ENCODE assay signal across 3 cellular contexts in the genomic region with DNA sequence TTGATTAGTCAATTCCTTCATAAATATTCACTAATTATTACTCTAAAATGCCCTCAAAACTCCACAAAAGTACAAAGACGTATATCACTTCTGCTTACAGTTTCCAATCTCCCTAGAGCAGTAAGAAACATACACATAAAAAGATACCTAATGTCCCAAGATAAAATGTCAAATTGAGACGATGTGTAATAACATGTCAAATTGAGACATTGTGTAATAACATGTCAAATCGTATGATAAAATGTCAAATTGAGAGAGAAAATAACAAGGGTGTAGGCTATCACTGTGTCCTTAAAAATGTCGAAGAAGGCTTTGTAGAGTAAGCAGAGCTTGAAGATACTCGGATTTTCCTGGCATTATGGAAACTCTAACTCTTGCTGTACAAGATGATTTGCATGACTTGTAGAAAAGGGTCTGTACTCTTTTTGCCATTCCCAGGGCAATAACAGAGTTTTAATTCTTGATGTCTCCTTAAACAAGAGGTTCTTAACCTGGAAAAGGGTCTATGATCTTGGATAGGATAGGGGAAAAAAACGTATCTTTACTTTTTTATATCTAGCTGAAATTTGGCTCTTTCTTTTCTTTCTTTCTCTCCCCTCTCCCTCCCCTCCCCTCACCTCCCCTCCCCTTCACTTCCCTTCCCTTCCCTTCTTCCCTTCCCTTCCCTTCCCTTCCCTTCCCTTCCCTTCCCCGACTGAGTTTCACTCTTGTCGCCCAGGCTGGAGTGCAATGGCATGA.
A peak's percentile ranks its signal among the peaks of the same experiment; 100 is the strongest.
TF ChIP-seq lines count a peak whose summit lies in the region.

No MANE protein-coding gene starts in this region.

TF ChIP-seq in HepG2, 621 proteins besides CTCF, POLR2A, EP300 and RAD21 (continues in another document):
- no peak for TF ChIP-seq NFKB2 (CRISPR knock-in tag; IDR thresholded peaks at IDR 0.05; ENCODE audit: borderline replicate concordance)
- no peak for TF ChIP-seq ZNF720 (CRISPR knock-in tag; IDR thresholded peaks at IDR 0.05)
- no peak for TF ChIP-seq PRDM15 (CRISPR knock-in tag; IDR thresholded peaks at IDR 0.05)
- no peak for TF ChIP-seq NR2F1 (CRISPR knock-in tag; IDR thresholded peaks at IDR 0.05)
- TF ChIP-seq, protein P1, sequence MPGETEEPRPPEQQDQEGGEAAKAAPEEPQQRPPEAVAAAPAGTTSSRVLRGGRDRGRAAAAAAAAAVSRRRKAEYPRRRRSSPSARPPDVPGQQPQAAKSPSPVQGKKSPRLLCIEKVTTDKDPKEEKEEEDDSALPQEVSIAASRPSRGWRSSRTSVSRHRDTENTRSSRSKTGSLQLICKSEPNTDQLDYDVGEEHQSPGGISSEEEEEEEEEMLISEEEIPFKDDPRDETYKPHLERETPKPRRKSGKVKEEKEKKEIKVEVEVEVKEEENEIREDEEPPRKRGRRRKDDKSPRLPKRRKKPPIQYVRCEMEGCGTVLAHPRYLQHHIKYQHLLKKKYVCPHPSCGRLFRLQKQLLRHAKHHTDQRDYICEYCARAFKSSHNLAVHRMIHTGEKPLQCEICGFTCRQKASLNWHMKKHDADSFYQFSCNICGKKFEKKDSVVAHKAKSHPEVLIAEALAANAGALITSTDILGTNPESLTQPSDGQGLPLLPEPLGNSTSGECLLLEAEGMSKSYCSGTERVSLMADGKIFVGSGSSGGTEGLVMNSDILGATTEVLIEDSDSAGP (CRISPR knock-in tag; IDR thresholded peaks at IDR 0.05; ENCODE audit: borderline replicate concordance): no peak
- TF ChIP-seq ZUFSP (CRISPR knock-in tag; IDR thresholded peaks at IDR 0.05; ENCODE audit: borderline replicate concordance): no peak

TF ChIP-seq in WTC11, 78 proteins besides CTCF, POLR2A, EP300 and RAD21:
- TF ChIP-seq, protein P2, sequence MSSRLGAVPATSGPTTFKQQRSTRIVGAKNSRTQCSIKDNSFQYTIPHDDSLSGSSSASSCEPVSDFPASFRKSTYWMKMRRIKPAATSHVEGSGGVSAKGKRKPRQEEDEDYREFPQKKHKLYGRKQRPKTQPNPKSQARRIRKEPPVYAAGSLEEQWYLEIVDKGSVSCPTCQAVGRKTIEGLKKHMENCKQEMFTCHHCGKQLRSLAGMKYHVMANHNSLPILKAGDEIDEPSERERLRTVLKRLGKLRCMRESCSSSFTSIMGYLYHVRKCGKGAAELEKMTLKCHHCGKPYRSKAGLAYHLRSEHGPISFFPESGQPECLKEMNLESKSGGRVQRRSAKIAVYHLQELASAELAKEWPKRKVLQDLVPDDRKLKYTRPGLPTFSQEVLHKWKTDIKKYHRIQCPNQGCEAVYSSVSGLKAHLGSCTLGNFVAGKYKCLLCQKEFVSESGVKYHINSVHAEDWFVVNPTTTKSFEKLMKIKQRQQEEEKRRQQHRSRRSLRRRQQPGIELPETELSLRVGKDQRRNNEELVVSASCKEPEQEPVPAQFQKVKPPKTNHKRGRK (CRISPR knock-in tag; IDR thresholded peaks at IDR 0.05; ENCODE audit: borderline replicate concordance): 0 out of 2 replicates have a peak, but pooled peaks have one; percentile 34
- TF ChIP-seq MYBL2 (CRISPR knock-in tag; IDR thresholded peaks at IDR 0.05): no peak

TF ChIP-seq in K562, 482 proteins besides CTCF, POLR2A, EP300 and RAD21:
- TF ChIP-seq CEBPB (tag; IDR thresholded peaks at IDR 0.05) (peak; percentile 51), HNRNPL (IDR thresholded peaks at IDR 0.05; ENCODE audit: low read depth, low read length) (no peak), PATZ1 (CRISPR knock-in tag; IDR thresholded peaks at IDR 0.05; ENCODE audit: borderline replicate concordance) (no peak), MYC (IDR thresholded peaks at IDR 0.05; ENCODE audit: low read depth, low read length) (no peak), MYC (CRISPR knock-in tag; IDR thresholded peaks at IDR 0.05; ENCODE audit: borderline replicate concordance, low read depth) (no peak), BRF1 (IDR thresholded peaks at IDR 0.05; ENCODE audit: borderline replicate concordance, extremely low read depth, insufficient read length) (no peak)
